Comparison of ENCODE assay signal across 8 cellular contexts in the genomic region with DNA sequence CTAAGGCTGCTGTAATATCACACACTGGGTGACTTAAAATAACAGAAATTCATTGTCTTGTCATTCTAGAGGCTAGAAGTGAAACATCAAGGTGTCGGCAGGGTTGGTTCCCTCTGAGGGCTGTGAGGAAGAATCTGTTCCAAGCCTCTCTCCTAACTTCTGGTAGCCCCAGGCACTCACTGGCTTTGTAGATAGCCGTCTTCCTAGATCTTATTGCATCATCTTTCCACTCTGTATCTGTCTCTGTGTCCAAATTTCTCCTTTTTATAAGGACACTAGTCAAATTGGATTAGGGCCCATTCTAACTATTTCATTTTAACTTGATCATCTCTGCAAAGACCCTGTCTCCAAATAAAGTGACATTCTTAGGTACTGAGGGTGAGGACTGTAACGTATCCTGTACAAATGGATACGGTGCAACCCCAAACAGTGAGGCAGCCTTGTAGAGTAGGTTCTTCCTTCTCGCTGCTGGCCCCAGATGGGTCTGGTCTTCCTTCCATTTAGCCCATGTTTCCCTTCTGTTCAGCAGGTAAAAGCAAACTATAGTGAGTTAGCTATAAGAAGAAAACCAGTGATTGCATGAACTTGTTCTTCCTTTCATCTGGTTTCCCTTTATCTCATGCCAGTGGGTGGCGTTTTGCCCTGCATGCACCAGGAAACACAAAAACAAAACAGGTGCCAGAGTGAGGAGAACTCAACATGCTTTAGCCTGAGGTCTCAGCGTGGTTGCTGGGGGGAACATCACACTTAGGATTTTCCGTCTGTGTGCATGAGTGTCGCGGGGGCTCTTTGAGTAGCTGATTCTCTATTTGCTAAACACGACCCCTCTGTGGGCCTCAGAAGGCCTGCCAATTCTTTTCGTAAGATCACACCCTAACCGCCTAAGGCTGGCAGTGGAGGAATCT. TPM values are rescaled to one million over a fixed set of nuclear protein-coding genes. Genes with fewer than 3 reads are reported as not detected.
DNase-seq lines count a peak whose midpoint lies in the region; ATAC-seq, FAIRE-seq and TF ChIP-seq lines count a peak whose summit lies in the region.

No MANE protein-coding gene starts in this region.

- peak overlapping the region; percentile 94 for H3K27ac Mint-ChIP-seq in activated naive CD8-positive, alpha-beta T cell treated with anti-CD3 and anti-CD28 coated beads for 36 hours

- H2AFZ ChIP-seq in SU-DHL-6 (ENCODE audit: low read depth, low read length, severe bottlenecking) = no peak overlapping the region

- H3K9me3 Mint-ChIP-seq in activated naive CD8-positive, alpha-beta T cell treated with anti-CD3 and anti-CD28 coated beads for 36 hours = peaks cover 4% of the 10 kb centered on the region

- H3K79me2 ChIP-seq in SU-DHL-6 (ENCODE audit: insufficient read depth, low read length) = peaks cover 85% of the 10 kb centered on the region

- peak overlapping the region; percentile 71 for H3K4me3 Mint-ChIP-seq in activated naive CD8-positive, alpha-beta T cell treated with anti-CD3 and anti-CD28 coated beads for 36 hours

- peaks cover 88% of the 10 kb centered on the region for H3K4me1 Mint-ChIP-seq in activated naive CD8-positive, alpha-beta T cell treated with anti-CD3 and anti-CD28 coated beads for 36 hours

- TF ChIP-seq CTCF in SU-DHL-6 (IDR thresholded peaks at IDR 0.05; ENCODE audit: insufficient read depth, low read length, poor library complexity, severe bottlenecking) (peak; percentile 37), sigmoid colon (IDR thresholded peaks at IDR 0.05) (no peak), omental fat pad (IDR thresholded peaks at IDR 0.05) (no peak)

- peak; percentile 92 for FAIRE-seq in GM18507 (lab: Jason Lieb, UNC)

- ATAC-seq in HG03039 (IDR thresholded peaks at IDR 0.05; ENCODE audit: unreplicated experiment) = no peak
- no peak for ATAC-seq in omental fat pad (ENCODE audit: low FRiP score)

- peak overlapping the region; percentile 0 for H3K4me3 ChIP-seq in SU-DHL-6 (ENCODE audit: insufficient read depth, low read length, poor library complexity, severe bottlenecking)
- no peak overlapping the region for H3K4me3 ChIP-seq in sigmoid colon

- H3K27me3 ChIP-seq in SU-DHL-6 (ENCODE audit: low read length) (no peaks in the 10 kb centered on the region), sigmoid colon (no peaks in the 10 kb centered on the region)

- H3K27ac ChIP-seq in SU-DHL-6 (ENCODE audit: low read depth, low read length) (peak overlapping the region; percentile 98), sigmoid colon (no peak overlapping the region)

- peaks cover 0 to 5% (median 0%) of the 10 kb centered on the region in 4 donors for H3K4me1 ChIP-seq in sigmoid colon

- intact Hi-C loops in sigmoid colon (cut with DNase I) = no loop called here

- 46 to 51% methylated on average over 13 of the region's 13 CpGs for WGBS in sigmoid colon, 2 donors

- DNase-seq in GM18507 (ENCODE audit: extremely low spot score, insufficient read length, low read depth) (no peak), sigmoid colon (no peak), H4 (ENCODE audit: low spot score) (no peak), omental fat pad (ENCODE audit: low spot score) (no peak)
- DNase-seq in activated naive CD8-positive, alpha-beta T cell treated with anti-CD3 and anti-CD28 coated beads for 36 hours = peak; percentile 52
- peak; percentile 35 to 41 for DNase-seq in stimulated activated CD4-positive, alpha-beta T cell treated with anti-CD3 and anti-CD28 coated beads, Interleukin-2, amount 100 ng/mL, for 24 hours

- peaks cover 83% of the 10 kb centered on the region for H3F3A ChIP-seq in SU-DHL-6 (ENCODE audit: insufficient read depth)

- H3K9me3 ChIP-seq in SU-DHL-6 (ENCODE audit: insufficient read depth, low read length) (no peaks in the 10 kb centered on the region), sigmoid colon (no peaks in the 10 kb centered on the region)

- TF ChIP-seq EP300 in sigmoid colon (IDR thresholded peaks at IDR 0.05) = no peak

- H3K27me3 Mint-ChIP-seq in activated naive CD8-positive, alpha-beta T cell treated with anti-CD3 and anti-CD28 coated beads for 36 hours = no peaks in the 10 kb centered on the region

- H3K36me3 ChIP-seq in SU-DHL-6 (ENCODE audit: low read length) (peaks cover 6% of the 10 kb centered on the region), sigmoid colon (no peaks in the 10 kb centered on the region)

- no peaks in the 10 kb centered on the region for H3K9me2 ChIP-seq in SU-DHL-6 (replicated peaks; ENCODE audit: insufficient read depth, low read length)

- peak overlapping the region; percentile 57 for H3K9ac ChIP-seq in SU-DHL-6 (ENCODE audit: low read length)

- no peaks in the 10 kb centered on the region for H4K20me1 ChIP-seq in SU-DHL-6 (ENCODE audit: low read depth, low read length)

- no peak for TF ChIP-seq POLR2A in sigmoid colon (IDR thresholded peaks at IDR 0.05)

- H3K36me3 Mint-ChIP-seq in activated naive CD8-positive, alpha-beta T cell treated with anti-CD3 and anti-CD28 coated beads for 36 hours = peaks cover 12% of the 10 kb centered on the region

- peak overlapping the region; percentile 85 for H3K4me2 ChIP-seq in SU-DHL-6 (ENCODE audit: low read depth, low read length, poor library complexity, severe bottlenecking)

RNA-seq across cellular contexts. Expression of gene TTC9, which starts 19.5 kb away (rescaled TPM):
- total RNA-seq in activated naive CD8-positive, alpha-beta T cell treated with anti-CD3 and anti-CD28 coated beads for 36 hours = 1 to 10 TPM; 4.9 to 5.4 TPM
- total RNA-seq in sigmoid colon (under 1 TPM; 0.16 to 0.81 (median 0.63) TPM), omental fat pad (1 to 10 TPM; 1.1 to 1.5 (median 1.2) TPM)
- polyA plus RNA-seq in sigmoid colon = 1 to 10 TPM in 1 of 3 donors, under 1 TPM in 1, not detected in 1; 0.60 to 3.6 TPM
- total RNA-seq in H4 (2014; rRNA removed; shearing (Covaris generic)) = 0.68 and 0.88 TPM in 2 replicates

Comparison
In these comparisons a context has a peak if more than half of its experiments do, and no peak if none do; other contexts are left out.
1. DNase-seq: peak in activated naive CD8-positive, alpha-beta T cell treated with anti-CD3 and anti-CD28 coated beads for 36 hours (single experiment) and stimulated activated CD4-positive, alpha-beta T cell treated with anti-CD3 and anti-CD28 coated beads, Interleukin-2, amount 100 ng/mL, for 24 hours (2 of 2); none in GM18507 (single experiment), sigmoid colon (single experiment), H4 (single experiment) and omental fat pad (single experiment).